ENCODE assay signal across 1 cellular context in genomic region chr11:61883327-61883726, GRCh38.
TF ChIP-seq lines count a peak whose summit lies in the region.

No MANE protein-coding gene starts in this region.

TF ChIP-seq in HEK293, 187 proteins besides CTCF, POLR2A, EP300 and RAD21 (continued from another document):
- TF ChIP-seq AEBP2 (tag by site-specific recombination; IDR thresholded peaks at IDR 0.05; ENCODE audit: borderline replicate concordance) (no peak), ZFHX2 (tag by site-specific recombination; conservative IDR thresholded peaks at IDR 0.05) (peak; percentile 34; the same call in 1 of the 2 replicates), ZFP3 (tag by site-specific recombination; IDR thresholded peaks at IDR 0.05; ENCODE audit: low read depth) (no peak), SCRT2 (tag by site-specific recombination; IDR thresholded peaks at IDR 0.05) (no peak), ZNF518A (tag by site-specific recombination; conservative IDR thresholded peaks at IDR 0.05; ENCODE audit: low read depth) (no peak)
